In genomic region chr18:49111191-49111988, GRCh38 we compare ENCODE assay signal across 1 cellular context.
TF ChIP-seq lines count a peak whose summit lies in the region.

No MANE protein-coding gene starts in this region.

TF ChIP-seq in WTC11, 78 proteins besides CTCF, POLR2A, EP300 and RAD21 (continued from another document):
- TF ChIP-seq ZNF532 (CRISPR knock-in tag; IDR thresholded peaks at IDR 0.05; ENCODE audit: borderline replicate concordance): no peak
- no peak for TF ChIP-seq ZNF281 (CRISPR knock-in tag; IDR thresholded peaks at IDR 0.05)
- no peak for TF ChIP-seq ATF3 (CRISPR knock-in tag; conservative IDR thresholded peaks at IDR 0.05)
